In genomic region chr7:73606801-73607691, GRCh38 we compare ENCODE assay signal across 8 cellular contexts. TPM values are rescaled to one million over a fixed set of nuclear protein-coding genes. Genes with fewer than 3 reads are reported as not detected.
DNase-seq lines count a peak whose midpoint lies in the region; ATAC-seq and TF ChIP-seq lines count a peak whose summit lies in the region.

No MANE protein-coding gene starts in this region.

- DNase-seq in NCI-H2196 (lab: John Stamatoyannopoulos, UW; ENCODE audit: unreplicated experiment) (peak; percentile 80), NCI-H2196 treated with DMSO at 0.1 percent for 48 hours (lab: John Stamatoyannopoulos, UW; ENCODE audit: unreplicated experiment) (no peak), NCI-H2171 (lab: John Stamatoyannopoulos, UW) (peak; percentile 56), endothelial cell (ENCODE audit: low spot score) (peak; percentile 84), myocyte (ENCODE audit: low read depth) (peak; percentile 70), foreskin melanocyte (no peak)
- peak; percentile 26 to 59 for DNase-seq in activated CD8-positive, alpha-beta memory T cell treated with anti-CD3 and anti-CD28 coated beads for 1 hour (ENCODE audit: extremely low read depth in 1 of 2, low read depth in 1 of 2)

- no peak overlapping the region for H3K4me3 Mint-ChIP-seq in endothelial cell (ENCODE audit: unreplicated experiment)
- H3K4me3 Mint-ChIP-seq in stimulated activated memory B cell treated with anti-CD40 and anti-IgM and Interleukin-4, amounts not matched to agents 10 μg/mL and 1 μg/mL and 100 μg/mL, for 72 hours: no peak overlapping the region

- TF ChIP-seq CTCF in endothelial cell (IDR thresholded peaks at IDR 0.05; ENCODE audit: unreplicated experiment): peak; percentile 88

- H3K4me1 Mint-ChIP-seq in endothelial cell (ENCODE audit: unreplicated experiment): peaks cover 9% of the 10 kb centered on the region
- peaks cover 5% of the 10 kb centered on the region for H3K4me1 Mint-ChIP-seq in stimulated activated memory B cell treated with anti-CD40 and anti-IgM and Interleukin-4, amounts not matched to agents 10 μg/mL and 1 μg/mL and 100 μg/mL, for 72 hours

- H3K27me3 Mint-ChIP-seq in endothelial cell (ENCODE audit: unreplicated experiment): peaks cover 6% of the 10 kb centered on the region
- H3K27me3 Mint-ChIP-seq in stimulated activated memory B cell treated with anti-CD40 and anti-IgM and Interleukin-4, amounts not matched to agents 10 μg/mL and 1 μg/mL and 100 μg/mL, for 72 hours: peaks cover 83% of the 10 kb centered on the region

- peaks cover 3% of the 10 kb centered on the region for H3K36me3 Mint-ChIP-seq in endothelial cell (ENCODE audit: low read depth, unreplicated experiment)
- H3K36me3 Mint-ChIP-seq in stimulated activated memory B cell treated with anti-CD40 and anti-IgM and Interleukin-4, amounts not matched to agents 10 μg/mL and 1 μg/mL and 100 μg/mL, for 72 hours: no peaks in the 10 kb centered on the region

- H3K27ac Mint-ChIP-seq in endothelial cell (ENCODE audit: unreplicated experiment): peak overlapping the region; percentile 38
- H3K27ac Mint-ChIP-seq in stimulated activated memory B cell treated with anti-CD40 and anti-IgM and Interleukin-4, amounts not matched to agents 10 μg/mL and 1 μg/mL and 100 μg/mL, for 72 hours: no peak overlapping the region

- H3K9me3 Mint-ChIP-seq in endothelial cell (ENCODE audit: unreplicated experiment): no peaks in the 10 kb centered on the region
- peaks cover under 1% of the 10 kb centered on the region for H3K9me3 Mint-ChIP-seq in stimulated activated memory B cell treated with anti-CD40 and anti-IgM and Interleukin-4, amounts not matched to agents 10 μg/mL and 1 μg/mL and 100 μg/mL, for 72 hours

- peak; percentile 67 for ATAC-seq in stimulated activated memory B cell treated with anti-CD40 and anti-IgM and Interleukin-4, amounts not matched to agents 10 μg/mL and 1 μg/mL and 100 μg/mL, for 72 hours

RNA-seq across cellular contexts. Expression of gene MLXIPL, which starts 17.3 kb away (rescaled TPM):
- total RNA-seq in endothelial cell (ENCODE audit: unreplicated experiment) (8.7 TPM), myocyte (10.6 and 18.6 TPM in 2 replicates)
- polyA plus RNA-seq in myocyte (2012): 0.26 TPM

RNA-seq across cellular contexts. Expression of gene TBL2, which starts 28.7 kb away (rescaled TPM):
- total RNA-seq in endothelial cell (ENCODE audit: unreplicated experiment): 22.4 TPM
- total RNA-seq in myocyte: 80.7 and 82.0 TPM in 2 replicates
- polyA plus RNA-seq in myocyte (2012): 70.3 TPM

RNA-seq across cellular contexts. Expression of gene BCL7B, which starts 49.6 kb away (rescaled TPM):
- total RNA-seq in endothelial cell (ENCODE audit: unreplicated experiment) (38.6 TPM), myocyte (69.4 and 83.5 TPM in 2 replicates)
- 74.0 TPM for polyA plus RNA-seq in myocyte (2012)

Comparison
In these comparisons a context has a peak if more than half of its experiments do, and no peak if none do; other contexts are left out.
1. DNase-seq: peak in NCI-H2196 (single experiment), NCI-H2171 (single experiment), activated CD8-positive, alpha-beta memory T cell treated with anti-CD3 and anti-CD28 coated beads for 1 hour (2 of 2), endothelial cell (single experiment) and myocyte (single experiment); none in NCI-H2196 treated with DMSO at 0.1 percent for 48 hours (single experiment) and foreskin melanocyte (single experiment).